In the genomic region with DNA sequence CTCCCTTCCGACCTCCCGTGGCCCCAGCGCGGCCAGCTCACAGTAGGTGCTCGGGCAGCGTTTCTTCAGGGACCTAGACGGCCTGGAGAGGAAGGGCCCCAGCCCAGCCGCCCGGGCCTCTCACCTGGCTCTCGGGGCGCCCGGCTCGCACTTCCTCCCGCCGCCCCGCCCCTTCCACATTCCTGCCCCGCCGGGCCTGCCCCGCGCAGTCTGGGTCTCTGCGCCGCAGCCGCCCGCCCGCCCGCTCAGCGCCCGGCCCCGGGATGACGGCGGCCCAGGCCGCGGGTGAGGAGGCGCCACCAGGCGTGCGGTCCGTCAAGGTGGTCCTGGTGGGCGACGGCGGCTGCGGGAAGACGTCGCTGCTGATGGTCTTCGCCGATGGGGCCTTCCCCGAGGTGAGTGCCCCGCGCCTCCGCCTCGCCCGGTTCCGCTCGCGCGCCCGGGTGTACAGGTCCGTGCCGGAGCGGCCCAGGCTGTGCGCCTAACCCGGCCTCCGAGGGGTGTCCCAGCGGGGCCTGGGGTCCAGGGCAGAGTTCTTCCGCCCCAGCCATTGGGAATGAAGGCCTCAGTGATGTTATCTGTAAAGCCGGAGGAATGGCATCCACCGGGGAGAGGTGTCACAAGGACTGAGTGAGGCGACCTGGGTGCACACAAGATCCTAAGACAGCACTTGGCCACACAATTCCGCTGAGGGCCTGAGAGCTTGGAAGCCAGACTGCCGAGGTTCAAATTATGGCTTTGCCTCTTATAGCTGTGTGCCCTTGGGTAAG, we compare ENCODE assay signal across 9 cellular contexts. TPM values are rescaled to one million over a fixed set of nuclear protein-coding genes. Genes with fewer than 3 reads are reported as not detected.
DNase-seq lines count a peak whose midpoint lies in the region; ATAC-seq and TF ChIP-seq lines count a peak whose summit lies in the region.
"Had no signal": no experiment of that assay in that cellular context is flagged by ENCODE, and none has a peak within 500 bp of the region (broad histone marks: within the 10 kb centered on the region; RNA-seq: fewer than 3 reads in every experiment).

A gene with protein sequence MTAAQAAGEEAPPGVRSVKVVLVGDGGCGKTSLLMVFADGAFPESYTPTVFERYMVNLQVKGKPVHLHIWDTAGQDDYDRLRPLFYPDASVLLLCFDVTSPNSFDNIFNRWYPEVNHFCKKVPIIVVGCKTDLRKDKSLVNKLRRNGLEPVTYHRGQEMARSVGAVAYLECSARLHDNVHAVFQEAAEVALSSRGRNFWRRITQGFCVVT (plus strand): TSS at position 208 of the 770 bp plus-strand sequence. CDS start 56 bp downstream, at position 264.

- ATAC-seq in GM21367 (IDR thresholded peaks at IDR 0.05; ENCODE audit: unreplicated experiment) (no peak), GM19455 (IDR thresholded peaks at IDR 0.05; ENCODE audit: unreplicated experiment) (no peak)

- H3K36me3 ChIP-seq in left ventricle myocardium inferior: no peaks in the 10 kb centered on the region
- H3K36me3 ChIP-seq in sigmoid colon: no peaks in the 10 kb centered on the region

- peak within 1 kb of the TSS; percentile 75 for H3K4me3 ChIP-seq in left ventricle myocardium inferior
- H3K4me3 ChIP-seq in sigmoid colon: peak within 1 kb of the TSS; percentile 27 to 69 (median 61)

- H3K27me3 Mint-ChIP-seq in activated naive CD8-positive, alpha-beta T cell: peaks cover 5% of the 10 kb centered on the region

- peak within 1 kb of the TSS; percentile 79 for H3K4me3 Mint-ChIP-seq in activated naive CD8-positive, alpha-beta T cell

- TF ChIP-seq EP300 in sigmoid colon (IDR thresholded peaks at IDR 0.05): no peak

- peak within 1 kb of the TSS; percentile 46 for H3K27ac Mint-ChIP-seq in activated naive CD8-positive, alpha-beta T cell

- TF ChIP-seq POLR2A in sigmoid colon (IDR thresholded peaks at IDR 0.05): no peak

- no peaks in the 10 kb centered on the region for H3K9me3 Mint-ChIP-seq in activated naive CD8-positive, alpha-beta T cell (ENCODE audit: low read depth)

- H3K4me1 ChIP-seq in left ventricle myocardium inferior (peaks cover 70% of the 10 kb centered on the region), sigmoid colon (peaks cover 0 to 24% (median 19%) of the 10 kb centered on the region in 4 donors)

- DNase-seq in stimulated activated CD4-positive, alpha-beta T cell treated with anti-CD3 and anti-CD28 coated beads, Interleukin-12 subunit alpha, Interleukin-12 subunit beta, amount 100 ng/mL, for 4 hours: peak; percentile 38
- no peak for DNase-seq in stimulated activated CD4-positive, alpha-beta T cell treated with anti-CD3 and anti-CD28 coated beads, Interleukin-1b, Interleukin-23, amount 100 ng/mL, for 48 hours
- DNase-seq in left ventricle myocardium inferior (peak; percentile 54), sigmoid colon (no peak), NOMO-1 treated with DMSO at 0.1 percent for 48 hours (lab: John Stamatoyannopoulos, UW; ENCODE audit: unreplicated experiment) (no peak)
- DNase-seq: DND-41 had no signal

- H3K27me3 ChIP-seq in left ventricle myocardium inferior (ENCODE audit: low read depth) (peaks cover 15% of the 10 kb centered on the region), sigmoid colon (no peaks in the 10 kb centered on the region)

- WGBS in sigmoid colon, 2 donors: 7 to 13% methylated on average over 69 of the region's 69 CpGs

- H3K4me1 Mint-ChIP-seq in activated naive CD8-positive, alpha-beta T cell (ENCODE audit: low read depth): peaks cover 13% of the 10 kb centered on the region

- H3K27ac ChIP-seq in left ventricle myocardium inferior (replicated peaks) (peak within 1 kb of the TSS; percentile 89), sigmoid colon (peak within 1 kb of the TSS; percentile 62 to 73 (median 64))

- no peaks in the 10 kb centered on the region for H3K36me3 Mint-ChIP-seq in activated naive CD8-positive, alpha-beta T cell

- TF ChIP-seq CTCF in left ventricle myocardium inferior (IDR thresholded peaks at IDR 0.05; ENCODE audit: borderline replicate concordance) (no peak), sigmoid colon (IDR thresholded peaks at IDR 0.05) (no peak)

- H3K9me3 ChIP-seq in left ventricle myocardium inferior (replicated peaks): no peaks in the 10 kb centered on the region
- H3K9me3 ChIP-seq in sigmoid colon: no peaks in the 10 kb centered on the region

- intact Hi-C loops in left ventricle myocardium inferior (cut with micrococcal nuclease) (no loop called here), sigmoid colon (cut with DNase I) (no loop called here)

RNA-seq across cellular contexts. Expression of the gene that starts here (rescaled TPM):
- total RNA-seq in left ventricle myocardium inferior (49.5 TPM), sigmoid colon (10 to 100 TPM; 14.1 to 24.2 (median 16.2) TPM)
- 10 to 100 TPM; 11.2 to 16.2 (median 11.4) TPM for polyA plus RNA-seq in sigmoid colon

Comparison
In these comparisons a context has a peak if more than half of its experiments do, and no peak if none do; other contexts are left out.
1. DNase-seq: peak in stimulated activated CD4-positive, alpha-beta T cell treated with anti-CD3 and anti-CD28 coated beads, Interleukin-12 subunit alpha, Interleukin-12 subunit beta, amount 100 ng/mL, for 4 hours (single experiment) and left ventricle myocardium inferior (single experiment); none in stimulated activated CD4-positive, alpha-beta T cell treated with anti-CD3 and anti-CD28 coated beads, Interleukin-1b, Interleukin-23, amount 100 ng/mL, for 48 hours (single experiment), sigmoid colon (single experiment) and NOMO-1 treated with DMSO at 0.1 percent for 48 hours (single experiment).